In the genomic region with DNA sequence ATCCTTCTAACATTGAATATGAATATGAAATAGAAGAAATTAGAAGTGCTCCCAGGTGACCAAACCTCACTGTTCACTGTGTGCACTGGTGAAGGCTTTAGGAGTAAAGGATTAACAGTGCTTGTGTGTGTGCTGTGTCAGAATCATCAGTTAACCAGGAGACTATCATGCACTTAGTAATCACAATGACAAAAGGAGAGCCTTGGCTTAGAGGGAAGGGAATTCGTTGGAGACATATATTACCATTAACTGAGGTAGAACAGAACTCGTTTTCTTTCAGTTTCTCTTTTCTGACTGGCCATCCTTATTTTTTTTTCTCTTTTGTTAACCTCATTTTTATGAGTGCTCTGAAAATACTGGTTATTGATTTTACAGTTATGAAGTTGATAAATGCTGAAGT, we compare ENCODE assay signal across 27 cellular contexts.
"Had no signal": no experiment of that assay in that cellular context is flagged by ENCODE, and none has a peak within 500 bp of the region (broad histone marks: within the 10 kb centered on the region; RNA-seq: fewer than 3 reads in every experiment).

No MANE protein-coding gene starts in this region.

- H3K27ac ChIP-seq: adrenal gland, ascending aorta, brain microvascular endothelial cell, foreskin keratinocyte, left lung, sigmoid colon, transverse colon, uterus had no signal

- DNase-seq: activated B cell treated with CpG ODN at 0.5 μM for 24 hours; activated CD4-positive, alpha-beta T cell treated with anti-CD3 and anti-CD28 coated beads for 36 hours; activated CD4-positive, alpha-beta T cell treated with anti-CD3 and anti-CD28 coated beads, Interleukin-2, amount 50 U/mL, for 4 hours; activated CD8-positive, alpha-beta memory T cell treated with anti-CD3 and anti-CD28 coated beads for 24 hours; activated CD8-positive, alpha-beta memory T cell treated with anti-CD3 and anti-CD28 coated beads, Interleukin-2, amount 50 U/mL, for 4 hours; activated naive CD4-positive, alpha-beta T cell; activated T-cell treated with anti-CD3 and anti-CD28 coated beads, Interleukin-2, amount 50 U/mL, for 24 hours; adrenal gland; brain microvascular endothelial cell; caudate nucleus; dermis blood vessel endothelial cell; effector CD8-positive, alpha-beta T cell; foreskin keratinocyte; kidney glomerular epithelial cell; left lung; naive thymus-derived CD8-positive, alpha-beta T cell; retina; sigmoid colon; stimulated activated CD4-positive, alpha-beta T cell treated with anti-CD3 and anti-CD28 coated beads, Interleukin-15, amount 100 ng/mL, for 24 hours; transverse colon; uterus had no signal

- H3K4me3 ChIP-seq: adrenal gland, ascending aorta, left lung, sigmoid colon, smooth muscle cell, transverse colon, uterus had no signal

- H3K4me2 ChIP-seq: smooth muscle cell had no signal

- H3K27me3 ChIP-seq: adrenal gland, ascending aorta, brain microvascular endothelial cell, foreskin keratinocyte, left lung, sigmoid colon, transverse colon, uterus had no signal

- ATAC-seq: activated CD4-positive, alpha-beta T cell treated with anti-CD3 and anti-CD28 coated beads for 36 hours; activated T-helper 17 cell treated with anti-CD3 and anti-CD28 coated beads, Interleukin-2, amount 50 U/mL, for 72 hours; foreskin keratinocyte; left lung; naive thymus-derived CD8-positive, alpha-beta T cell; stimulated activated memory B cell treated with anti-CD40 and anti-IgM and Interleukin-4, amounts not matched to agents 10 μg/mL and 1 μg/mL and 100 μg/mL, for 72 hours had no signal

- H3K27me3 Mint-ChIP-seq: activated B cell treated with CpG ODN at 0.5 μM for 24 hours; activated CD4-positive, alpha-beta T cell treated with anti-CD3 and anti-CD28 coated beads for 36 hours; activated naive CD8-positive, alpha-beta T cell; activated T-cell treated with anti-CD3 and anti-CD28 coated beads, Interleukin-2, amount 50 U/mL, for 24 hours; activated T-helper 17 cell treated with anti-CD3 and anti-CD28 coated beads, Interleukin-2, amount 50 U/mL, for 72 hours; progenitor cell of endocrine pancreas; stimulated activated memory B cell treated with anti-CD40 and anti-IgM and Interleukin-4, amounts not matched to agents 10 μg/mL and 1 μg/mL and 100 μg/mL, for 72 hours had no signal

- H3K27ac Mint-ChIP-seq: activated B cell treated with CpG ODN at 0.5 μM for 24 hours; activated CD4-positive, alpha-beta T cell treated with anti-CD3 and anti-CD28 coated beads for 36 hours; activated naive CD8-positive, alpha-beta T cell; activated T-cell treated with anti-CD3 and anti-CD28 coated beads, Interleukin-2, amount 50 U/mL, for 24 hours; activated T-helper 17 cell treated with anti-CD3 and anti-CD28 coated beads, Interleukin-2, amount 50 U/mL, for 72 hours; naive thymus-derived CD8-positive, alpha-beta T cell; progenitor cell of endocrine pancreas; stimulated activated memory B cell treated with anti-CD40 and anti-IgM and Interleukin-4, amounts not matched to agents 10 μg/mL and 1 μg/mL and 100 μg/mL, for 72 hours had no signal

- H3K36me3 ChIP-seq: adrenal gland, ascending aorta, brain microvascular endothelial cell, left lung, sigmoid colon, transverse colon, uterus had no signal

- H3K4me3 Mint-ChIP-seq: activated B cell treated with CpG ODN at 0.5 μM for 24 hours; activated CD4-positive, alpha-beta T cell treated with anti-CD3 and anti-CD28 coated beads for 36 hours; activated naive CD8-positive, alpha-beta T cell; activated T-cell treated with anti-CD3 and anti-CD28 coated beads, Interleukin-2, amount 50 U/mL, for 24 hours; activated T-helper 17 cell treated with anti-CD3 and anti-CD28 coated beads, Interleukin-2, amount 50 U/mL, for 72 hours; naive thymus-derived CD8-positive, alpha-beta T cell; stimulated activated memory B cell treated with anti-CD40 and anti-IgM and Interleukin-4, amounts not matched to agents 10 μg/mL and 1 μg/mL and 100 μg/mL, for 72 hours had no signal

- H3K9me3 Mint-ChIP-seq: activated T-helper 17 cell treated with anti-CD3 and anti-CD28 coated beads, Interleukin-2, amount 50 U/mL, for 72 hours had no signal

- H3K4me1 Mint-ChIP-seq: activated B cell treated with CpG ODN at 0.5 μM for 24 hours; activated CD4-positive, alpha-beta T cell treated with anti-CD3 and anti-CD28 coated beads for 36 hours; activated T-helper 17 cell treated with anti-CD3 and anti-CD28 coated beads, Interleukin-2, amount 50 U/mL, for 72 hours; naive thymus-derived CD8-positive, alpha-beta T cell; stimulated activated memory B cell treated with anti-CD40 and anti-IgM and Interleukin-4, amounts not matched to agents 10 μg/mL and 1 μg/mL and 100 μg/mL, for 72 hours had no signal

- H3K36me3 Mint-ChIP-seq: activated naive CD8-positive, alpha-beta T cell; naive thymus-derived CD8-positive, alpha-beta T cell; stimulated activated memory B cell treated with anti-CD40 and anti-IgM and Interleukin-4, amounts not matched to agents 10 μg/mL and 1 μg/mL and 100 μg/mL, for 72 hours had no signal

- H3K4me1 ChIP-seq: adrenal gland, ascending aorta, foreskin keratinocyte, left lung, sigmoid colon, transverse colon, uterus had no signal
